Comparison of ENCODE assay signal across 8 cellular contexts in genomic region chr19:16447015-16447384, GRCh38. TPM values are rescaled to one million over a fixed set of nuclear protein-coding genes. Genes with fewer than 3 reads are reported as not detected.
A peak's percentile ranks its signal among the peaks of the same experiment; 100 is the strongest.
DNase-seq lines count a peak whose midpoint lies in the region; ATAC-seq and TF ChIP-seq lines count a peak whose summit lies in the region.

No MANE protein-coding gene starts in this region.

- ATAC-seq in GM21825 (IDR thresholded peaks at IDR 0.05; ENCODE audit: unreplicated experiment) (peak; percentile 32), aorta (ENCODE audit: low FRiP score) (peak; percentile 88), HG03135 (IDR thresholded peaks at IDR 0.05; ENCODE audit: unreplicated experiment) (no peak), GM18511 (IDR thresholded peaks at IDR 0.05; ENCODE audit: unreplicated experiment) (no peak)

- H4K20me1 ChIP-seq in SU-DHL-6 (ENCODE audit: low read depth, low read length) = no peaks in the 10 kb centered on the region

- H3K36me3 ChIP-seq in SU-DHL-6 (ENCODE audit: low read length) (no peaks in the 10 kb centered on the region; the same call in 1 of the 2 replicates), muscle layer of duodenum (ENCODE audit: control insufficient read depth in 1 of 2, insufficient read depth in 2 of 2, low read length in 2 of 2) (no peaks in the 10 kb centered on the region), aorta (ENCODE audit: control insufficient read depth in 1 of 2, insufficient read depth in 2 of 2, low read length in 1 of 2) (no peaks in the 10 kb centered on the region)

- H3K4me3 ChIP-seq in SU-DHL-6 (ENCODE audit: insufficient read depth, low read length, poor library complexity, severe bottlenecking) (no peak overlapping the region), muscle layer of duodenum (ENCODE audit: low read depth in 1 of 2, low read length in 2 of 2) (no peak overlapping the region), aorta (ENCODE audit: low read length in 2 of 2) (no peak overlapping the region)

- peaks cover 6% of the 10 kb centered on the region for H3K36me3 Mint-ChIP-seq in dendritic cell treated with granulocyte-macrophage colony-stimulating factor and Interleukin-4, amounts not matched to agents 40 ng/mL and 50 ng/mL, for 4 days (ENCODE audit: low read depth)

- peaks cover 74% of the 10 kb centered on the region for H3K79me2 ChIP-seq in SU-DHL-6 (ENCODE audit: insufficient read depth, low read length)

- no peaks in the 10 kb centered on the region for H3K27me3 ChIP-seq in SU-DHL-6 (ENCODE audit: low read length)
- H3K27me3 ChIP-seq in muscle layer of duodenum (ENCODE audit: low read depth, low read length) = no peaks in the 10 kb centered on the region
- no peaks in the 10 kb centered on the region for H3K27me3 ChIP-seq in aorta (ENCODE audit: control insufficient read depth in 1 of 2, insufficient read depth in 2 of 2, low read length in 1 of 2)

- H3K9me3 ChIP-seq in SU-DHL-6 (ENCODE audit: insufficient read depth, low read length) = no peaks in the 10 kb centered on the region
- H3K9me3 ChIP-seq in muscle layer of duodenum (ENCODE audit: control insufficient read depth in 1 of 2, low read length in 2 of 2) = no peaks in the 10 kb centered on the region
- H3K9me3 ChIP-seq in aorta (ENCODE audit: control insufficient read depth, low read length) = no peaks in the 10 kb centered on the region

- TF ChIP-seq CTCF in SU-DHL-6 (IDR thresholded peaks at IDR 0.05; ENCODE audit: insufficient read depth, low read length, poor library complexity, severe bottlenecking) = no peak

- DNase-seq in Ammon's horn (ENCODE audit: low spot score) (peak; percentile 73), aorta (peak; percentile 86 to 88)

- peak overlapping the region; percentile 13 for H3K4me3 Mint-ChIP-seq in dendritic cell treated with granulocyte-macrophage colony-stimulating factor and Interleukin-4, amounts not matched to agents 40 ng/mL and 50 ng/mL, for 4 days

- no peak overlapping the region for H2AFZ ChIP-seq in SU-DHL-6 (ENCODE audit: low read depth, low read length, severe bottlenecking)

- H3F3A ChIP-seq in SU-DHL-6 (ENCODE audit: insufficient read depth) = peaks cover 85% of the 10 kb centered on the region

- H3K4me1 ChIP-seq in muscle layer of duodenum (ENCODE audit: control insufficient read depth in 1 of 2, insufficient read depth in 2 of 2, low read length in 2 of 2) (peaks cover 12 to 31% of the 10 kb centered on the region in 2 donors), aorta (ENCODE audit: control insufficient read depth in 1 of 2, insufficient read depth in 2 of 2, low read length in 2 of 2) (no peaks in the 10 kb centered on the region)

- peak overlapping the region; percentile 84 for H3K27ac Mint-ChIP-seq in dendritic cell treated with granulocyte-macrophage colony-stimulating factor and Interleukin-4, amounts not matched to agents 40 ng/mL and 50 ng/mL, for 4 days

- H3K27me3 Mint-ChIP-seq in dendritic cell treated with granulocyte-macrophage colony-stimulating factor and Interleukin-4, amounts not matched to agents 40 ng/mL and 50 ng/mL, for 4 days = no peaks in the 10 kb centered on the region

- H3K27ac ChIP-seq in SU-DHL-6 (ENCODE audit: low read depth, low read length) (peak overlapping the region; percentile 98), muscle layer of duodenum (ENCODE audit: low read length) (peak overlapping the region; percentile 37), aorta (ENCODE audit: low read depth in 1 of 2, low read length in 2 of 2) (no peak overlapping the region)

- intact Hi-C loops in dendritic cell treated with granulocyte-macrophage colony-stimulating factor and Interleukin-4, amounts not matched to agents 40 ng/mL and 50 ng/mL, for 4 days (cut with micrococcal nuclease) = loop anchor here (10.0 kb wide), 2 partner anchors 48 to 98 kb away; partner anchors contain the start of genes C19orf44, CALR3 and CHERP
- intact Hi-C loops in aorta (cut with DNase I) = no loop called here

- H3K9ac ChIP-seq in SU-DHL-6 (ENCODE audit: low read length) = peak overlapping the region; percentile 64

- WGBS in aorta, 2 donors = 1% methylated on average over 4 of the region's 4 CpGs

- H3K4me1 Mint-ChIP-seq in dendritic cell treated with granulocyte-macrophage colony-stimulating factor and Interleukin-4, amounts not matched to agents 40 ng/mL and 50 ng/mL, for 4 days (ENCODE audit: low read depth) = peaks cover 85% of the 10 kb centered on the region

- H3K9me3 Mint-ChIP-seq in dendritic cell treated with granulocyte-macrophage colony-stimulating factor and Interleukin-4, amounts not matched to agents 40 ng/mL and 50 ng/mL, for 4 days = peaks cover 8% of the 10 kb centered on the region

- no peaks in the 10 kb centered on the region for H3K9me2 ChIP-seq in SU-DHL-6 (replicated peaks; ENCODE audit: insufficient read depth, low read length)

- H3K4me2 ChIP-seq in SU-DHL-6 (ENCODE audit: low read depth, low read length, poor library complexity, severe bottlenecking) = peak overlapping the region; percentile 68

RNA-seq across cellular contexts. Expression of gene EPS15L1, which starts 24.8 kb away (rescaled TPM):
- 10 to 100 TPM; 32.3 to 44.7 TPM for total RNA-seq in aorta
- 10 to 100 TPM in 1 of 2 donors, 1 to 10 TPM in 1; 7.1 to 15.7 TPM for polyA plus RNA-seq in aorta

RNA-seq across cellular contexts. Expression of gene CALR3, which starts 49.0 kb away (rescaled TPM):
- total RNA-seq in aorta = not detected
- polyA plus RNA-seq in aorta = not detected

RNA-seq across cellular contexts. Expression of gene C19orf44, which starts 49.2 kb away (rescaled TPM):
- 1 to 10 TPM; 3.6 to 6.4 TPM for total RNA-seq in aorta
- polyA plus RNA-seq in aorta = 1 to 10 TPM; 1.4 to 8.2 TPM

Comparison
In these comparisons a context has a peak if more than half of its experiments do, and no peak if none do; other contexts are left out.
1. ATAC-seq: peak in GM21825 (single experiment) and aorta (single experiment); none in HG03135 (single experiment) and GM18511 (single experiment).
2. H3K27ac ChIP-seq: peak in SU-DHL-6 (single experiment) and muscle layer of duodenum (single experiment); none in aorta (0 of 2).